In the genomic region with DNA sequence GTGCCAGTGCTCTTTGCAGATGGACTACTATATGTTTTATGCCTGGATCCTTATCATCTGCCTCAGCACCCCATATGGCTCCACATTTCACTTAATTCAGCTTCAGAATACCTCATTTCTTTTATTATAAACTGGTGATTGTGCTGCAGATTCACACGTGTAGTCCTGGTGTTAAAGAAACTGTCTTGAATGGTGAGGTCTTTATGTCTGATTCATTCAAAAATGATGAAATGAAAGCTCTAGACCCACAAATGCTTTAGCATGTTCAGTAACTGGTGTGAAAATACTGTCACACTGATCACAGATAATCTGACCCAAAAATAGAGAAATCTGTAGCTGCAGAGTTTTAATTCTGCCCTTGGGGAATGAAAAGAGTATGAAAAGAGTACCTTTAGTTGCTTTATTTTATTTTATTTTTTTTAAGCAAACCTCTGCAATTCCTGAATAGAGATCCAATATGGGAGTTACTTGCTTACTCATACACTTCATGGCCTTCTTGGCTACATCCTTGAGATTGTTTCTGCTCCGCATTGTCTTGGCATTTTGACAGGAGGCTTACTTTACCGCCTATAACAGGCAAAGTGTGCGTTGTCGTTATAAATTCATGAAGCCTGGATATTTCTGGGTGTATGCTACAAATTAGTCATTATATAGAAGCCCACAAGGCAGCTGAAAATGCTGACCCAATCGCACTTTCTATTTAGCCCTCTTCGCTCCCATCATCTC, we compare ENCODE assay signal across 1 cellular context.
TF ChIP-seq lines count a peak whose summit lies in the region.

No MANE protein-coding gene starts in this region.

TF ChIP-seq in H1, 55 proteins besides CTCF, POLR2A, EP300 and RAD21:
- no peak for TF ChIP-seq ZNF274 (IDR thresholded peaks at IDR 0.05; ENCODE audit: borderline replicate concordance, extremely low read depth, low read length)
